Comparison of ENCODE assay signal across 22 cellular contexts in genomic region chr10:116706281-116706680, GRCh38.
"Had no signal": no experiment of that assay in that cellular context is flagged by ENCODE, and none has a peak within 500 bp of the region (broad histone marks: within the 10 kb centered on the region; RNA-seq: fewer than 3 reads in every experiment).

No MANE protein-coding gene starts in this region.

- H3K9me3 Mint-ChIP-seq: activated CD8-positive, alpha-beta T cell treated with anti-CD3 and anti-CD28 coated beads for 36 hours; activated naive CD4-positive, alpha-beta T cell treated with anti-CD3 and anti-CD28 coated beads, Interleukin-2, amount 50 U/mL, for 24 hours; IgD-negative memory B cell had no signal

- H3K27me3 ChIP-seq: breast epithelium, SJCRH30 had no signal

- H3K27ac ChIP-seq: breast epithelium, KMS-11, SJCRH30 had no signal

- H3K36me3 Mint-ChIP-seq: activated naive CD4-positive, alpha-beta T cell treated with anti-CD3 and anti-CD28 coated beads, Interleukin-2, amount 50 U/mL, for 24 hours; IgD-negative memory B cell had no signal

- DNase-seq: activated CD4-positive, alpha-beta T cell treated with anti-CD3 and anti-CD28 coated beads for 36 hours; activated CD4-positive, alpha-beta T cell treated with anti-CD3 and anti-CD28 coated beads, Interleukin-2, amount 50 U/mL, for 1 hour; activated CD8-positive, alpha-beta memory T cell treated with anti-CD3 and anti-CD28 coated beads, Interleukin-2, amount 50 U/mL, for 4 hours; activated CD8-positive, alpha-beta T cell treated with anti-CD3 and anti-CD28 coated beads for 36 hours; activated naive CD4-positive, alpha-beta T cell; aorta; NCI-H1092; NCI-H1417; NCI-H1930; NCI-H2171 treated with DMSO at 0.1 percent for 48 hours; NCI-H226; NCI-H526; NCI-H82; RPMI8226; SJCRH30; T-helper 1 cell; WERI-Rb-1 had no signal

- H3K4me3 Mint-ChIP-seq: activated CD4-positive, alpha-beta T cell treated with anti-CD3 and anti-CD28 coated beads for 36 hours; activated CD8-positive, alpha-beta T cell treated with anti-CD3 and anti-CD28 coated beads for 36 hours; activated naive CD4-positive, alpha-beta T cell treated with anti-CD3 and anti-CD28 coated beads, Interleukin-2, amount 50 U/mL, for 24 hours had no signal

- H3K36me3 ChIP-seq: breast epithelium, SJCRH30 had no signal

- H3K9ac ChIP-seq: KMS-11, SK-N-SH had no signal

- ATAC-seq: activated CD4-positive, alpha-beta T cell treated with anti-CD3 and anti-CD28 coated beads for 36 hours; activated CD8-positive, alpha-beta T cell treated with anti-CD3 and anti-CD28 coated beads for 36 hours had no signal

- H3K27ac Mint-ChIP-seq: activated CD4-positive, alpha-beta T cell treated with anti-CD3 and anti-CD28 coated beads for 36 hours; activated CD8-positive, alpha-beta T cell treated with anti-CD3 and anti-CD28 coated beads for 36 hours; activated naive CD4-positive, alpha-beta T cell treated with anti-CD3 and anti-CD28 coated beads, Interleukin-2, amount 50 U/mL, for 24 hours had no signal

- H3K4me1 ChIP-seq: breast epithelium, SJCRH30 had no signal

- H3K4me1 Mint-ChIP-seq: activated CD4-positive, alpha-beta T cell treated with anti-CD3 and anti-CD28 coated beads for 36 hours; activated naive CD4-positive, alpha-beta T cell treated with anti-CD3 and anti-CD28 coated beads, Interleukin-2, amount 50 U/mL, for 24 hours had no signal

- H3K4me3 ChIP-seq: breast epithelium, SJCRH30 had no signal

- H3K9me3 ChIP-seq: breast epithelium, SJCRH30, SK-N-SH had no signal
